ENCODE assay signal across 8 cellular contexts in genomic region chr7:55065079-55065478, GRCh38. TPM values are rescaled to one million over a fixed set of nuclear protein-coding genes. Genes with fewer than 3 reads are reported as not detected.
DNase-seq lines count a peak whose midpoint lies in the region; ATAC-seq and TF ChIP-seq lines count a peak whose summit lies in the region.

No MANE protein-coding gene starts in this region.

- TF ChIP-seq CTCF in HCT116 (IDR thresholded peaks at IDR 0.05 in 2 of 3, conservative IDR thresholded peaks at IDR 0.05 in 1 of 3; ENCODE audit: borderline replicate concordance in 1 of 3, insufficient read depth in 1 of 3, low read depth in 2 of 3, low read length in 2 of 3) (no peak), heart left ventricle (IDR thresholded peaks at IDR 0.05) (no peak), thoracic aorta (IDR thresholded peaks at IDR 0.05) (no peak)

- H3K36me3 ChIP-seq in HCT116 (ENCODE audit: control insufficient read depth in 1 of 2, insufficient read depth in 2 of 2, low read length in 2 of 2): no peaks in the 10 kb centered on the region; a peak in 1 of 4 replicates
- no peaks in the 10 kb centered on the region for H3K36me3 ChIP-seq in SJCRH30
- H3K36me3 ChIP-seq in heart left ventricle: no peaks in the 10 kb centered on the region
- H3K36me3 ChIP-seq in thoracic aorta: no peaks in the 10 kb centered on the region

- peak; percentile 99 for DNase-seq in ACHN
- peak; percentile 83 for DNase-seq in HCT116 (ENCODE audit: low read depth, low spot score)
- peak; percentile 65 to 70 for DNase-seq in SJCRH30
- peak in 2 of 5 donors; percentile 49 to 65 for DNase-seq in heart left ventricle
- no peak for DNase-seq in thoracic aorta (ENCODE audit: low spot score)
- DNase-seq in NCI-H526 (lab: John Stamatoyannopoulos, UW): no peak
- no peak for DNase-seq in stimulated activated CD8-positive, alpha-beta memory T cell treated with anti-CD3 and anti-CD28 coated beads, Interleukin-4, amount 100 ng/mL, for 48 hours

- H3K4me2 ChIP-seq in HCT116 (ENCODE audit: low read length): peak overlapping the region; percentile 75

- peak overlapping the region; percentile 8 to 43 for H3K4me3 ChIP-seq in HCT116 (replicated peaks in 1 of 2; ENCODE audit: low read depth in 1 of 2, low read length in 2 of 2)
- H3K4me3 ChIP-seq in SJCRH30: peak overlapping the region; percentile 5; the same call in 1 of the 2 replicates
- no peak overlapping the region for H3K4me3 ChIP-seq in heart left ventricle
- peak overlapping the region; percentile 45 for H3K4me3 ChIP-seq in thoracic aorta

- H3K9me3 ChIP-seq in HCT116 (ENCODE audit: control insufficient read depth in 1 of 2, insufficient read depth in 1 of 2, low read depth in 1 of 2, low read length in 2 of 2) (no peaks in the 10 kb centered on the region), SJCRH30 (replicated peaks) (no peaks in the 10 kb centered on the region), heart left ventricle (no peaks in the 10 kb centered on the region), thoracic aorta (no peaks in the 10 kb centered on the region)

- no peak overlapping the region for H2AFZ ChIP-seq in HCT116 (ENCODE audit: low read depth, low read length, poor library complexity, severe bottlenecking)

- H4K20me1 ChIP-seq in HCT116 (ENCODE audit: insufficient read depth): no peaks in the 10 kb centered on the region

- RAD21 ChIA-PET in HCT116 (lab: Charles Lee; ENCODE audit: low non-redundant PET in 1 of 2, low total read pairs in 2 of 2, uncharacterized antibody in 2 of 2, unreplicated experiment in 2 of 2): no interaction called here

- no peaks in the 10 kb centered on the region for H3K9me2 ChIP-seq in HCT116 (ENCODE audit: insufficient read depth)

- in situ Hi-C loops in ACHN (cut with HindIII; ENCODE audit: low pct_ligation_motif_present, low pct_unique_long_range_greater_than_20kb, low sequenced_read_pairs): no loop called here

- H3K79me2 ChIP-seq in HCT116 (ENCODE audit: insufficient read depth, low read length): peaks cover 79% of the 10 kb centered on the region

- TF ChIP-seq POLR2A in HCT116 (IDR thresholded peaks at IDR 0.05; ENCODE audit: borderline replicate concordance, extremely low read depth, insufficient read depth, insufficient read length): no peak
- TF ChIP-seq POLR2A in heart left ventricle (IDR thresholded peaks at IDR 0.05): no peak

- CTCF ChIA-PET in HCT116 (lab: Charles Lee): interaction anchor here (1.0 kb wide), 2 partner anchors 190 to 226 kb away, joined by 5 read pairs; no protein-coding TSS in a partner anchor

- POLR2A ChIA-PET in HCT116 (lab: Charles Lee): interaction anchor here (0.8 to 1.4 kb wide), 4 partner anchors 10 to 68 kb away, joined by 3 to 5 read pairs (median 4); no protein-coding TSS in a partner anchor

- intact Hi-C loops in HCT116 (cut with micrococcal nuclease): loop anchor here (2.0 to 5.0 kb wide), 3 partner anchors 68 to 293 kb away; no protein-coding TSS in a partner anchor
- intact Hi-C loops in heart left ventricle (cut with DNase I): loop anchor here in 1 of 10 donors (5.0 to 10.0 kb wide), 2 partner anchors 43 to 70 kb away; no protein-coding TSS in a partner anchor

- H3K9ac ChIP-seq in HCT116 (ENCODE audit: low read length): peak overlapping the region; percentile 60

- H3K27ac ChIP-seq in HCT116 (ENCODE audit: low read depth, low read length): peak overlapping the region; percentile 70
- peak overlapping the region; percentile 83 for H3K27ac ChIP-seq in SJCRH30
- H3K27ac ChIP-seq in heart left ventricle: peak overlapping the region in 11 of 12 donors; percentile 8 to 76 (median 63)
- peak overlapping the region; percentile 67 to 81 for H3K27ac ChIP-seq in thoracic aorta

- WGBS in heart left ventricle, 4 donors: 47 to 59% (median 48%) methylated on average over 4 of the region's 4 CpGs

- H3K27me3 ChIP-seq in HCT116 (ENCODE audit: insufficient read depth, low read length) (no peaks in the 10 kb centered on the region), SJCRH30 (no peaks in the 10 kb centered on the region), heart left ventricle (no peaks in the 10 kb centered on the region), thoracic aorta (replicated peaks; ENCODE audit: insufficient read depth) (no peaks in the 10 kb centered on the region)

- H3K4me1 ChIP-seq in HCT116 (ENCODE audit: control insufficient read depth in 1 of 2, insufficient read depth in 2 of 2, low read length in 2 of 2): peaks cover 33 to 80% of the 10 kb centered on the region in 2 experiments
- peaks cover 49% of the 10 kb centered on the region for H3K4me1 ChIP-seq in SJCRH30
- H3K4me1 ChIP-seq in heart left ventricle: peaks cover 0 to 43% (median 18%) of the 10 kb centered on the region in 12 donors
- H3K4me1 ChIP-seq in thoracic aorta (ENCODE audit: control insufficient read depth in 1 of 2, low read depth in 2 of 2): peaks cover 34 to 43% of the 10 kb centered on the region in 2 donors

- no peak for TF ChIP-seq RAD21 in HCT116 (IDR thresholded peaks at IDR 0.05; ENCODE audit: low read depth)

- ATAC-seq in HCT116: peak; percentile 83
- ATAC-seq in heart left ventricle: peak in 3 of 4 donors; percentile 71 to 84 (median 74)
- peak; percentile 58 for ATAC-seq in thoracic aorta (ENCODE audit: insufficient number of reproducible peaks, low FRiP score, low read depth)
- no peak for ATAC-seq in activated CD4-positive, CD25-positive, alpha-beta regulatory T cell treated with anti-CD3 and anti-CD28 coated beads, Interleukin-2, amount 50 U/mL, for 24 hours

- BruUV-seq in HCT116 (replicated peaks; lab: Mats Ljungman, UMichigan): no TSS peak

TF ChIP-seq in HCT116, 20 proteins besides CTCF, POLR2A, EP300 and RAD21:
- no peak for TF ChIP-seq EZH2 (IDR thresholded peaks at IDR 0.05)
- TF ChIP-seq FOSL1 (IDR thresholded peaks at IDR 0.05; ENCODE audit: low read depth): peak; percentile 53
- no peak for TF ChIP-seq CBX3 (IDR thresholded peaks at IDR 0.05; ENCODE audit: low read depth)
- TF ChIP-seq, protein P1, sequence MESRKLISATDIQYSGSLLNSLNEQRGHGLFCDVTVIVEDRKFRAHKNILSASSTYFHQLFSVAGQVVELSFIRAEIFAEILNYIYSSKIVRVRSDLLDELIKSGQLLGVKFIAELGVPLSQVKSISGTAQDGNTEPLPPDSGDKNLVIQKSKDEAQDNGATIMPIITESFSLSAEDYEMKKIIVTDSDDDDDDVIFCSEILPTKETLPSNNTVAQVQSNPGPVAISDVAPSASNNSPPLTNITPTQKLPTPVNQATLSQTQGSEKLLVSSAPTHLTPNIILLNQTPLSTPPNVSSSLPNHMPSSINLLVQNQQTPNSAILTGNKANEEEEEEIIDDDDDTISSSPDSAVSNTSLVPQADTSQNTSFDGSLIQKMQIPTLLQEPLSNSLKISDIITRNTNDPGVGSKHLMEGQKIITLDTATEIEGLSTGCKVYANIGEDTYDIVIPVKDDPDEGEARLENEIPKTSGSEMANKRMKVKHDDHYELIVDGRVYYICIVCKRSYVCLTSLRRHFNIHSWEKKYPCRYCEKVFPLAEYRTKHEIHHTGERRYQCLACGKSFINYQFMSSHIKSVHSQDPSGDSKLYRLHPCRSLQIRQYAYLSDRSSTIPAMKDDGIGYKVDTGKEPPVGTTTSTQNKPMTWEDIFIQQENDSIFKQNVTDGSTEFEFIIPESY (IDR thresholded peaks at IDR 0.05; ENCODE audit: extremely low read depth, insufficient replicate concordance, low read length): no peak
- no peak for TF ChIP-seq SIN3A (IDR thresholded peaks at IDR 0.05; ENCODE audit: low read depth)
- TF ChIP-seq SRF (IDR thresholded peaks at IDR 0.05; ENCODE audit: low read depth): no peak
- peak; percentile 21 for TF ChIP-seq TCF7L2 (IDR thresholded peaks at IDR 0.05; ENCODE audit: borderline replicate concordance, extremely low read depth, insufficient read depth, insufficient read length)
- TF ChIP-seq JUND (IDR thresholded peaks at IDR 0.05): peak; percentile 85
- TF ChIP-seq POLR2AphosphoS5 (IDR thresholded peaks at IDR 0.05; ENCODE audit: low read depth, low read length): no peak
- TF ChIP-seq SP1 (IDR thresholded peaks at IDR 0.05; ENCODE audit: low read depth): no peak; the same call in 1 of the 2 replicates
- peak; percentile 66 for TF ChIP-seq CEBPB (IDR thresholded peaks at IDR 0.05; ENCODE audit: low read depth)

RNA-seq across cellular contexts. Expression of gene EGFR, which starts 46.3 kb away (rescaled TPM):
- total RNA-seq in HCT116 (2021; ENCODE audit: unreplicated experiment) (71.5 TPM), heart left ventricle (10 to 100 TPM in 3 of 9 donors, 1 to 10 TPM in 6; 4.6 to 29.6 (median 8.7) TPM), thoracic aorta (10 to 100 TPM; 54.8 to 56.7 TPM)
- polyA plus RNA-seq in HCT116 (2012): 27.5 and 28.7 TPM in 2 replicates
- 7.3 and 8.3 TPM in 2 replicates for total RNA-seq in SJCRH30 (2014; rRNA removed; shearing (Covaris generic))
- polyA plus RNA-seq in heart left ventricle: 1 to 10 TPM; 2.3 to 2.8 TPM

Comparison
In these comparisons a context has a peak if more than half of its experiments do, and no peak if none do; other contexts are left out.
1. DNase-seq: peak in ACHN (single experiment), HCT116 (single experiment) and SJCRH30 (2 of 2); none in thoracic aorta (single experiment), NCI-H526 (0 of 2) and stimulated activated CD8-positive, alpha-beta memory T cell treated with anti-CD3 and anti-CD28 coated beads, Interleukin-4, amount 100 ng/mL, for 48 hours (single experiment).
2. ATAC-seq: peak in HCT116 (single experiment), heart left ventricle (3 of 4) and thoracic aorta (single experiment); none in activated CD4-positive, CD25-positive, alpha-beta regulatory T cell treated with anti-CD3 and anti-CD28 coated beads, Interleukin-2, amount 50 U/mL, for 24 hours (0 of 2).
3. H3K4me3 ChIP-seq: peak in HCT116 (2 of 2), SJCRH30 (single experiment) and thoracic aorta (single experiment); none in heart left ventricle (0 of 12).
4. Peak in every context shown above with its lines, with median percentiles within 50 percentile points of each other: H3K27ac ChIP-seq.